ENCODE assay signal across 8 cellular contexts in genomic region chr1:231242516-231243198, GRCh38. TPM values are rescaled to one million over a fixed set of nuclear protein-coding genes. Genes with fewer than 3 reads are reported as not detected.
DNase-seq lines count a peak whose midpoint lies in the region; ATAC-seq and TF ChIP-seq lines count a peak whose summit lies in the region.

No MANE protein-coding gene starts in this region.

- no peak for TF ChIP-seq CTCF in astrocyte of the cerebellum (IDR thresholded peaks at IDR 0.05; ENCODE audit: low read depth, low read length, missing control alignments)

- in situ Hi-C loops in astrocyte of the cerebellum (cut with HindIII; ENCODE audit: low sequenced_read_pairs): no loop called here

- peaks cover 94% of the 10 kb centered on the region for H3K79me2 ChIP-seq in Karpas-422 (ENCODE audit: low read length)

- H3K27ac ChIP-seq in BLaER1 treated with 17β-estradiol and CSF1 and Interleukin-3, amounts not matched to agents 10 nM and 100 nM: peak overlapping the region in 8 of 11 experiments; percentile 18 to 94 (median 88); a peak in 10 of 22 replicates
- H3K27ac ChIP-seq in Karpas-422 (ENCODE audit: low read length): no peak overlapping the region

- ATAC-seq in GM21515 (IDR thresholded peaks at IDR 0.05; ENCODE audit: unreplicated experiment) (no peak), GM18873 (IDR thresholded peaks at IDR 0.05; ENCODE audit: low FRiP score, unreplicated experiment) (no peak)

- H2AFZ ChIP-seq in Karpas-422 (ENCODE audit: low read length): no peak overlapping the region

- peak overlapping the region; percentile 80 to 91 (median 85) for H3K4me3 ChIP-seq in BLaER1 treated with 17β-estradiol and CSF1 and Interleukin-3, amounts not matched to agents 10 nM and 100 nM
- H3K4me3 ChIP-seq in Karpas-422 (ENCODE audit: low read length) (peak overlapping the region; percentile 96), astrocyte of the cerebellum (ENCODE audit: low read depth, low read length) (peak overlapping the region; percentile 67), mucosa of stomach (ENCODE audit: low read length) (peak overlapping the region; percentile 44)

- DNase-seq in Karpas-422: no peak
- DNase-seq in astrocyte of the cerebellum (ENCODE audit: low read depth): peak; percentile 5
- DNase-seq in SW 1271 (lab: John Stamatoyannopoulos, UW): no peak
- no peak for DNase-seq in activated CD4-positive, CD25-positive, alpha-beta regulatory T cell treated with anti-CD3 and anti-CD28 coated beads, Interleukin-2, amount 50 U/mL, for 72 hours

- H3K4me1 ChIP-seq in BLaER1 treated with 17β-estradiol and CSF1 and Interleukin-3, amounts not matched to agents 10 nM and 100 nM: peaks cover 29 to 39% (median 32%) of the 10 kb centered on the region in 10 experiments
- H3K4me1 ChIP-seq in Karpas-422 (ENCODE audit: low read length) (peaks cover 31% of the 10 kb centered on the region), mucosa of stomach (ENCODE audit: control insufficient read depth, insufficient read depth, low read length) (peaks cover 14% of the 10 kb centered on the region)

- H3K27me3 ChIP-seq in BLaER1 treated with 17β-estradiol and CSF1 and Interleukin-3, amounts not matched to agents 10 nM and 100 nM: no peaks in the 10 kb centered on the region
- H3K27me3 ChIP-seq in Karpas-422 (ENCODE audit: low read length) (no peaks in the 10 kb centered on the region), mucosa of stomach (ENCODE audit: control insufficient read depth, insufficient read depth, low read length) (no peaks in the 10 kb centered on the region)

- H3K9me2 ChIP-seq in Karpas-422 (replicated peaks; ENCODE audit: insufficient read depth, low read length): no peaks in the 10 kb centered on the region

- H3K9ac ChIP-seq in BLaER1 treated with 17β-estradiol and CSF1 and Interleukin-3, amounts not matched to agents 10 nM and 100 nM: peak overlapping the region; percentile 82 to 94 (median 88); a peak in 18 of 22 replicates
- H3K9ac ChIP-seq in Karpas-422 (ENCODE audit: low read length) (peak overlapping the region; percentile 96), mucosa of stomach (ENCODE audit: low read length) (peak overlapping the region; percentile 84)

- H3K4me2 ChIP-seq in BLaER1 treated with 17β-estradiol and CSF1 and Interleukin-3, amounts not matched to agents 10 nM and 100 nM: peak overlapping the region; percentile 75 to 98 (median 88)
- peak overlapping the region; percentile 100 for H3K4me2 ChIP-seq in Karpas-422 (ENCODE audit: low read depth, low read length, poor library complexity, severe bottlenecking)

- H4K20me1 ChIP-seq in BLaER1 treated with 17β-estradiol and CSF1 and Interleukin-3, amounts not matched to agents 10 nM and 100 nM: peaks cover 0 to 27% (median 5%) of the 10 kb centered on the region in 11 experiments; a peak in 10 of 22 replicates
- no peaks in the 10 kb centered on the region for H4K20me1 ChIP-seq in Karpas-422 (ENCODE audit: insufficient read depth, low read depth, low read length)

- peaks cover 30 to 65% (median 50%) of the 10 kb centered on the region in 11 experiments for H3K36me3 ChIP-seq in BLaER1 treated with 17β-estradiol and CSF1 and Interleukin-3, amounts not matched to agents 10 nM and 100 nM
- peaks cover 17% of the 10 kb centered on the region for H3K36me3 ChIP-seq in Karpas-422 (ENCODE audit: insufficient read depth, low read length)
- peaks cover 5% of the 10 kb centered on the region for H3K36me3 ChIP-seq in mucosa of stomach (ENCODE audit: control insufficient read depth, insufficient read depth, low read length)

- H3K9me3 ChIP-seq in BLaER1 treated with 17β-estradiol and CSF1 and Interleukin-3, amounts not matched to agents 10 nM and 100 nM (replicated peaks in 1 of 11): peaks cover 0 to 5% (median 0%) of the 10 kb centered on the region in 11 experiments; a peak in 1 of 22 replicates
- H3K9me3 ChIP-seq in Karpas-422 (ENCODE audit: low read length) (no peaks in the 10 kb centered on the region), mucosa of stomach (ENCODE audit: control insufficient read depth, low read length) (no peaks in the 10 kb centered on the region)

RNA-seq across cellular contexts. Expression of gene GNPAT, which starts 1.6 kb away (rescaled TPM):
- 32.6 and 36.0 TPM in 2 replicates for total RNA-seq in Karpas-422 (2014; rRNA removed; shearing (Covaris generic); ENCODE audit: low replicate concordance)

Comparison
In these comparisons a context has a peak if more than half of its experiments do, and no peak if none do; other contexts are left out.
1. H3K4me3 ChIP-seq: peak in every context shown above with its lines; median percentile 96 in Karpas-422; 85 in BLaER1 treated with 17β-estradiol and CSF1 and Interleukin-3, amounts not matched to agents 10 nM and 100 nM; 67 in astrocyte of the cerebellum; 44 in mucosa of stomach.